In the genomic region with DNA sequence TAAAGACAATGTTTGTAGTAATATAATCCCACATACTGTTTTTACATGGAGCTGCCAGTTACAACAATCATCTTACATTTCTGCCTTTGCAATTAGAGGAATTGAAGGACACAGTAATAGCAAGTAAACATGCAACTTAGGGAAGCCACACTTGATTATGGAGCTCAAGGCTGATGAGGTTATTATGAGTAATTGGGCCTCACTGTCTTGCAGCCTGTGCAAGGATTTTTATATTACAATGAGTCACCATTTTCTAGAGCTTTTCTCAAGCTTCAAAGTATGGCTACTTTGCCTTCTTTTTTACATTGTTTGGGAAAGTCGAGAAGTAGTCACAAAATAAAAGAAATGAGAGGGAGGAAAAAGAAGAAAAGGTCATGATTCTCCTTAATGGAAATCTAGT, we compare ENCODE assay signal across 20 cellular contexts.
DNase-seq lines count a peak whose midpoint lies in the region; ATAC-seq and TF ChIP-seq lines count a peak whose summit lies in the region.
"Had no signal": no experiment of that assay in that cellular context is flagged by ENCODE, and none has a peak within 500 bp of the region (broad histone marks: within the 10 kb centered on the region; RNA-seq: fewer than 3 reads in every experiment).

No MANE protein-coding gene starts in this region.

- H3K9me3 Mint-ChIP-seq in activated naive CD4-positive, alpha-beta T cell treated with anti-CD3 and anti-CD28 coated beads for 36 hours = no peaks in the 10 kb centered on the region
- no peaks in the 10 kb centered on the region for H3K9me3 Mint-ChIP-seq in activated CD4-positive, alpha-beta memory T cell treated with anti-CD3 and anti-CD28 coated beads for 36 hours
- peaks cover 8% of the 10 kb centered on the region for H3K9me3 Mint-ChIP-seq in activated T-cell treated with anti-CD3 and anti-CD28 coated beads, Interleukin-2, amount 50 U/mL, for 4 hours
- H3K9me3 Mint-ChIP-seq: T-helper 1 cell treated with Interleukin-12 subunit alpha and Interleukin-12 subunit beta and Interleukin-4 antibody, amounts not matched to agents 30 μg/mL and 1 μg/mL, for 36 hours had no signal

- no peak overlapping the region for H3K27ac Mint-ChIP-seq in activated naive CD4-positive, alpha-beta T cell treated with anti-CD3 and anti-CD28 coated beads for 36 hours
- no peak overlapping the region for H3K27ac Mint-ChIP-seq in activated CD4-positive, alpha-beta memory T cell treated with anti-CD3 and anti-CD28 coated beads for 36 hours
- H3K27ac Mint-ChIP-seq: activated B cell treated with CpG ODN at 0.5 μM for 24 hours; CD8-positive, alpha-beta memory T cell; stimulated activated naive B cell treated with anti-CD40 and anti-IgM and Interleukin-4, amounts not matched to agents 10 μg/mL and 1 μg/mL and 100 μg/mL, for 72 hours; T-helper 1 cell treated with Interleukin-12 subunit alpha and Interleukin-12 subunit beta and Interleukin-4 antibody, amounts not matched to agents 30 μg/mL and 1 μg/mL, for 36 hours had no signal

- no peaks in the 10 kb centered on the region for H3K36me3 Mint-ChIP-seq in activated naive CD4-positive, alpha-beta T cell treated with anti-CD3 and anti-CD28 coated beads for 36 hours (ENCODE audit: low read depth)
- no peaks in the 10 kb centered on the region for H3K36me3 Mint-ChIP-seq in activated CD4-positive, alpha-beta memory T cell treated with anti-CD3 and anti-CD28 coated beads for 36 hours
- no peaks in the 10 kb centered on the region for H3K36me3 Mint-ChIP-seq in activated T-cell treated with anti-CD3 and anti-CD28 coated beads, Interleukin-2, amount 50 U/mL, for 4 hours (ENCODE audit: insufficient read depth)
- H3K36me3 Mint-ChIP-seq: CD8-positive, alpha-beta memory T cell; stimulated activated naive B cell treated with anti-CD40 and anti-IgM and Interleukin-4, amounts not matched to agents 10 μg/mL and 1 μg/mL and 100 μg/mL, for 72 hours had no signal

- POLR2A ChIA-PET in activated CD4-positive, alpha-beta memory T cell treated with anti-CD3 and anti-CD28 coated beads for 36 hours (lab: Charles Lee) = no interaction called here

- no peak for TF ChIP-seq POLR2A in gastrocnemius medialis (IDR thresholded peaks at IDR 0.05)
- no peak for TF ChIP-seq POLR2A in transverse colon (IDR thresholded peaks at IDR 0.05)

- no peak overlapping the region for H3K4me3 ChIP-seq in RWPE2 (ENCODE audit: severe bottlenecking)
- H3K4me3 ChIP-seq in gastrocnemius medialis = no peak overlapping the region
- no peak overlapping the region for H3K4me3 ChIP-seq in transverse colon
- H3K4me3 ChIP-seq: Peyer's patch had no signal

- H3K9me3 ChIP-seq in RWPE2 (ENCODE audit: severe bottlenecking) (no peaks in the 10 kb centered on the region), gastrocnemius medialis (no peaks in the 10 kb centered on the region), transverse colon (no peaks in the 10 kb centered on the region)
- H3K9me3 ChIP-seq: Peyer's patch had no signal

- 77 to 91% methylated on average over 1 of the region's 1 CpG for WGBS in transverse colon (ENCODE audit: low coverage in 1 of 2), 2 donors

- H3K4me1 ChIP-seq in RWPE2 (ENCODE audit: insufficient read depth, poor library complexity, severe bottlenecking) (peaks cover 12% of the 10 kb centered on the region), gastrocnemius medialis (peaks cover 15 to 26% of the 10 kb centered on the region in 2 donors), transverse colon (no peaks in the 10 kb centered on the region)
- H3K4me1 ChIP-seq: Peyer's patch had no signal

- intact Hi-C loops in gastrocnemius medialis (cut with DNase I; ENCODE audit: low total_unique reads) (no loop called here), transverse colon (cut with DNase I; ENCODE audit: low total_unique reads) (no loop called here)
- intact Hi-C loops in activated naive CD4-positive, alpha-beta T cell treated with anti-CD3 and anti-CD28 coated beads for 36 hours (cut with micrococcal nuclease) = no loop called here
- intact Hi-C loops in activated CD4-positive, alpha-beta memory T cell treated with anti-CD3 and anti-CD28 coated beads for 36 hours (cut with micrococcal nuclease) = no loop called here

- TF ChIP-seq CTCF in RWPE2 (IDR thresholded peaks at IDR 0.05; ENCODE audit: poor library complexity, severe bottlenecking) (no peak), gastrocnemius medialis (IDR thresholded peaks at IDR 0.05 in 4 of 5, conservative IDR thresholded peaks at IDR 0.05 in 1 of 5) (no peak), transverse colon (IDR thresholded peaks at IDR 0.05) (no peak)

- no peaks in the 10 kb centered on the region for H3K27me3 ChIP-seq in RWPE2 (ENCODE audit: insufficient read depth, poor library complexity, severe bottlenecking)
- no peaks in the 10 kb centered on the region for H3K27me3 ChIP-seq in gastrocnemius medialis
- H3K27me3 ChIP-seq in transverse colon = no peaks in the 10 kb centered on the region
- H3K27me3 ChIP-seq: Peyer's patch had no signal

- ATAC-seq in RWPE2 (ENCODE audit: low read depth) (peak; percentile 95), gastrocnemius medialis (peak in 1 of 2 donors; percentile 48)
- no peak for ATAC-seq in activated T-cell treated with anti-CD3 and anti-CD28 coated beads, Interleukin-2, amount 50 U/mL, for 4 hours
- ATAC-seq: left cardiac atrium; stimulated activated naive B cell treated with anti-CD40 and anti-IgM and Interleukin-4, amounts not matched to agents 10 μg/mL and 1 μg/mL and 100 μg/mL, for 72 hours had no signal

- H3K36me3 ChIP-seq in RWPE2 (ENCODE audit: low read depth) (peaks cover 8% of the 10 kb centered on the region), gastrocnemius medialis (peaks cover 0 to 15% of the 10 kb centered on the region in 2 donors), transverse colon (no peaks in the 10 kb centered on the region)
- H3K36me3 ChIP-seq: Peyer's patch had no signal

- peak; percentile 17 for DNase-seq in H4 (ENCODE audit: low spot score)
- DNase-seq in RWPE2 (ENCODE audit: low spot score) = no peak
- peak; percentile 58 for DNase-seq in fibroblast of gingiva (ENCODE audit: low read depth)
- no peak for DNase-seq in gastrocnemius medialis
- DNase-seq in transverse colon = no peak
- DNase-seq in activated naive CD4-positive, alpha-beta T cell treated with anti-CD3 and anti-CD28 coated beads for 36 hours = no peak
- no peak for DNase-seq in activated CD4-positive, alpha-beta memory T cell treated with anti-CD3 and anti-CD28 coated beads for 36 hours
- no peak for DNase-seq in activated T-cell treated with anti-CD3 and anti-CD28 coated beads, Interleukin-2, amount 50 U/mL, for 4 hours
- DNase-seq: activated B cell treated with CpG ODN at 0.5 μM for 24 hours; activated naive CD4-positive, alpha-beta T cell treated with anti-CD3 and anti-CD28 coated beads, Interleukin-2, amount 50 U/mL, for 16 hours; CD8-positive, alpha-beta memory T cell; effector memory CD4-positive, alpha-beta T cell; GOT3; left cardiac atrium; MV-4-11; NCI-H2107; NCI-H748 treated with DMSO at 0.1 percent for 48 hours; Peyer's patch; stimulated activated naive B cell treated with anti-CD40 and anti-IgM and Interleukin-4, amounts not matched to agents 10 μg/mL and 1 μg/mL and 100 μg/mL, for 72 hours had no signal

- H3K27ac ChIP-seq in RWPE2 (ENCODE audit: poor library complexity, severe bottlenecking) (peak overlapping the region; percentile 51), gastrocnemius medialis (peak overlapping the region in 3 of 4 donors; percentile 29 to 44 (median 42)), transverse colon (no peak overlapping the region)
- H3K27ac ChIP-seq: Peyer's patch had no signal

- no peak overlapping the region for H3K4me3 Mint-ChIP-seq in activated naive CD4-positive, alpha-beta T cell treated with anti-CD3 and anti-CD28 coated beads for 36 hours
- no peak overlapping the region for H3K4me3 Mint-ChIP-seq in activated CD4-positive, alpha-beta memory T cell treated with anti-CD3 and anti-CD28 coated beads for 36 hours
- no peak overlapping the region for H3K4me3 Mint-ChIP-seq in activated T-cell treated with anti-CD3 and anti-CD28 coated beads, Interleukin-2, amount 50 U/mL, for 4 hours
- H3K4me3 Mint-ChIP-seq: activated B cell treated with CpG ODN at 0.5 μM for 24 hours; CD8-positive, alpha-beta memory T cell; stimulated activated naive B cell treated with anti-CD40 and anti-IgM and Interleukin-4, amounts not matched to agents 10 μg/mL and 1 μg/mL and 100 μg/mL, for 72 hours; T-helper 1 cell treated with Interleukin-12 subunit alpha and Interleukin-12 subunit beta and Interleukin-4 antibody, amounts not matched to agents 30 μg/mL and 1 μg/mL, for 36 hours had no signal

- in situ Hi-C loops in gastrocnemius medialis (cut with MboI; ENCODE audit: low sequenced_read_pairs in 4 of 4) (no loop called here), transverse colon (cut with MboI; ENCODE audit: low pct_ligation_motif_present in 1 of 4, low pct_unique_long_range_greater_than_20kb in 1 of 4, low sequenced_read_pairs in 3 of 4) (no loop called here)

- no peaks in the 10 kb centered on the region for H3K4me1 Mint-ChIP-seq in activated naive CD4-positive, alpha-beta T cell treated with anti-CD3 and anti-CD28 coated beads for 36 hours (ENCODE audit: low read depth)
- peaks cover 4% of the 10 kb centered on the region for H3K4me1 Mint-ChIP-seq in activated CD4-positive, alpha-beta memory T cell treated with anti-CD3 and anti-CD28 coated beads for 36 hours (ENCODE audit: low read depth)
- H3K4me1 Mint-ChIP-seq in activated T-cell treated with anti-CD3 and anti-CD28 coated beads, Interleukin-2, amount 50 U/mL, for 4 hours (ENCODE audit: low read depth) = no peaks in the 10 kb centered on the region
- H3K4me1 Mint-ChIP-seq: activated B cell treated with CpG ODN at 0.5 μM for 24 hours; CD8-positive, alpha-beta memory T cell; stimulated activated naive B cell treated with anti-CD40 and anti-IgM and Interleukin-4, amounts not matched to agents 10 μg/mL and 1 μg/mL and 100 μg/mL, for 72 hours had no signal

- TF ChIP-seq EP300 in transverse colon (IDR thresholded peaks at IDR 0.05; ENCODE audit: low read depth) = no peak

- CTCF ChIA-PET in activated naive CD4-positive, alpha-beta T cell treated with anti-CD3 and anti-CD28 coated beads for 36 hours (lab: Charles Lee) = no interaction called here
- CTCF ChIA-PET in activated CD4-positive, alpha-beta memory T cell treated with anti-CD3 and anti-CD28 coated beads for 36 hours (lab: Charles Lee) = interaction anchor here (0.9 to 1.2 kb wide), 2 partner anchors 11 to 441 kb away, joined by 3 read pairs; no protein-coding TSS in a partner anchor

- peaks cover 9% of the 10 kb centered on the region for H3K27me3 Mint-ChIP-seq in activated naive CD4-positive, alpha-beta T cell treated with anti-CD3 and anti-CD28 coated beads for 36 hours (ENCODE audit: low read depth)
- peaks cover 17% of the 10 kb centered on the region for H3K27me3 Mint-ChIP-seq in activated CD4-positive, alpha-beta memory T cell treated with anti-CD3 and anti-CD28 coated beads for 36 hours
- peaks cover 5% of the 10 kb centered on the region for H3K27me3 Mint-ChIP-seq in activated T-cell treated with anti-CD3 and anti-CD28 coated beads, Interleukin-2, amount 50 U/mL, for 4 hours (ENCODE audit: low read depth)
- H3K27me3 Mint-ChIP-seq: activated B cell treated with CpG ODN at 0.5 μM for 24 hours; stimulated activated naive B cell treated with anti-CD40 and anti-IgM and Interleukin-4, amounts not matched to agents 10 μg/mL and 1 μg/mL and 100 μg/mL, for 72 hours had no signal

Comparison
In these comparisons a context has a peak if more than half of its experiments do, and no peak if none do; other contexts are left out.
1. DNase-seq: peak in H4 (single experiment) and fibroblast of gingiva (single experiment); none in RWPE2 (single experiment), gastrocnemius medialis (0 of 2), transverse colon (single experiment), activated naive CD4-positive, alpha-beta T cell treated with anti-CD3 and anti-CD28 coated beads for 36 hours (single experiment), activated CD4-positive, alpha-beta memory T cell treated with anti-CD3 and anti-CD28 coated beads for 36 hours (single experiment) and activated T-cell treated with anti-CD3 and anti-CD28 coated beads, Interleukin-2, amount 50 U/mL, for 4 hours (single experiment).
2. H3K27ac ChIP-seq: peak in RWPE2 (single experiment) and gastrocnemius medialis (3 of 4); none in transverse colon (0 of 4).